Comparison of ENCODE assay signal across 8 cellular contexts in genomic region chr3:101828289-101828688, GRCh38. TPM values are rescaled to one million over a fixed set of nuclear protein-coding genes. Genes with fewer than 3 reads are reported as not detected.
DNase-seq lines count a peak whose midpoint lies in the region; ATAC-seq and TF ChIP-seq lines count a peak whose summit lies in the region.

No MANE protein-coding gene starts in this region.

- peaks cover 11% of the 10 kb centered on the region; the same call in 1 of the 2 replicates for H3K4me1 ChIP-seq in ES-I3 (ENCODE audit: insufficient read depth, low read length)
- peaks cover 20% of the 10 kb centered on the region for H3K4me1 ChIP-seq in PC-3 (ENCODE audit: insufficient read depth, low read length)
- H3K4me1 ChIP-seq in psoas muscle = peaks cover 23% of the 10 kb centered on the region

- H3K79me2 ChIP-seq in PC-3 (ENCODE audit: low read length) = peaks cover 6% of the 10 kb centered on the region; the same call in 1 of the 2 replicates

- H2AFZ ChIP-seq in PC-3 (ENCODE audit: low read length) = peak overlapping the region; percentile 90

- intact Hi-C loops in PC-3 (cut with micrococcal nuclease) (no loop called here), psoas muscle (cut with DNase I) (no loop called here)

- no peaks in the 10 kb centered on the region for H3K9me2 ChIP-seq in PC-3 (replicated peaks; ENCODE audit: low read length)

- no TSS peak for BruUV-seq in PC-3 (replicated peaks; lab: Mats Ljungman, UMichigan)

- CTCF ChIA-PET in PC-3 (lab: Charles Lee) = no interaction called here

- TF ChIP-seq CTCF in PC-3 (conservative IDR thresholded peaks at IDR 0.05; ENCODE audit: low read depth, low read length) = no peak
- no peak for TF ChIP-seq CTCF in psoas muscle (IDR thresholded peaks at IDR 0.05)

- peak overlapping the region; percentile 76 for H3K4me3 ChIP-seq in PC-3 (ENCODE audit: low read length)
- peak overlapping the region; percentile 70 for H3K4me3 ChIP-seq in psoas muscle

- no peaks in the 10 kb centered on the region for H3F3A ChIP-seq in PC-3 (ENCODE audit: low read length, unreplicated experiment)

- H3K27me3 ChIP-seq in PC-3 (ENCODE audit: low read length) = no peaks in the 10 kb centered on the region
- H3K27me3 ChIP-seq in psoas muscle (ENCODE audit: insufficient read depth in 3 of 3, low read length in 2 of 3) = no peaks in the 10 kb centered on the region

- POLR2A ChIA-PET in PC-3 (lab: Charles Lee; ENCODE audit: unreplicated experiment) = no interaction called here

- H3K9ac ChIP-seq in ES-I3 (ENCODE audit: low read depth, low read length) = peak overlapping the region; percentile 88
- H3K9ac ChIP-seq in PC-3 (ENCODE audit: low read length) = peak overlapping the region; percentile 84

- H3K36me3 ChIP-seq in ES-I3 (ENCODE audit: insufficient read depth, low read length) = no peaks in the 10 kb centered on the region
- H3K36me3 ChIP-seq in PC-3 (ENCODE audit: low read depth, low read length) = no peaks in the 10 kb centered on the region
- H3K36me3 ChIP-seq in psoas muscle (ENCODE audit: insufficient read depth in 1 of 2, low read depth in 1 of 2) = peaks cover 0 to 9% of the 10 kb centered on the region in 2 donors

- ATAC-seq in PC-3 = 0 out of 2 replicates have a peak, but pooled peaks have one; percentile 2
- peak in 1 of 4 donors; percentile 23 for ATAC-seq in psoas muscle
- ATAC-seq in HG02870 (IDR thresholded peaks at IDR 0.05; ENCODE audit: unreplicated experiment) = no peak

- peak overlapping the region; percentile 79 for H3K27ac ChIP-seq in PC-3 (ENCODE audit: low read length)
- H3K27ac ChIP-seq in epithelial cell of prostate = peak overlapping the region; percentile 67
- H3K27ac ChIP-seq in psoas muscle = peak overlapping the region; percentile 67

- H3K9me3 ChIP-seq in ES-I3 (ENCODE audit: control insufficient read depth, insufficient read depth, low read length) (no peaks in the 10 kb centered on the region), PC-3 (ENCODE audit: low read length) (no peaks in the 10 kb centered on the region), psoas muscle (no peaks in the 10 kb centered on the region)

- H4K20me1 ChIP-seq in PC-3 (ENCODE audit: low read length) = no peaks in the 10 kb centered on the region

- 3 to 6% (median 4%) methylated on average over 3 of the region's 3 CpGs for WGBS in psoas muscle, 3 donors

- H3K4me2 ChIP-seq in PC-3 (ENCODE audit: low read length) = peak overlapping the region; percentile 92

- DNase-seq in PC-3 = no peak
- no peak for DNase-seq in epithelial cell of prostate (ENCODE audit: low read depth, low spot score)
- DNase-seq in psoas muscle = no peak
- no peak for DNase-seq in central memory CD4-positive, alpha-beta T cell
- DNase-seq in ureter (ENCODE audit: low spot score) = no peak
- DNase-seq in midbrain (lab: John Stamatoyannopoulos, UW) = no peak

RNA-seq across cellular contexts. Expression of gene NFKBIZ, which starts 21.0 kb away (rescaled TPM):
- total RNA-seq in PC-3 (2014; rRNA removed) (63.0 and 70.2 TPM in 2 replicates), psoas muscle (10 to 100 TPM in 2 of 4 donors, 1 to 10 TPM in 2; 6.4 to 12.5 (median 9.8) TPM), ureter (81.8 TPM)
- 1 to 10 TPM; 3.0 to 8.8 (median 5.4) TPM for polyA plus RNA-seq in psoas muscle

RNA-seq across cellular contexts. Expression of gene NXPE3, which starts 49.3 kb away (rescaled TPM):
- 11.6 and 12.6 TPM in 2 replicates for total RNA-seq in PC-3 (2014; rRNA removed)
- total RNA-seq in psoas muscle = 10 to 100 TPM; 37.4 to 59.3 (median 45.6) TPM
- 10 to 100 TPM; 10.8 to 67.7 (median 17.5) TPM for polyA plus RNA-seq in psoas muscle
- total RNA-seq in ureter = 14.5 TPM
